ENCODE assay signal across 16 cellular contexts in genomic region chr12:113896194-113896593, GRCh38.
DNase-seq lines count a peak whose midpoint lies in the region; ATAC-seq and TF ChIP-seq lines count a peak whose summit lies in the region.
"Had no signal": no experiment of that assay in that cellular context is flagged by ENCODE, and none has a peak within 500 bp of the region (broad histone marks: within the 10 kb centered on the region; RNA-seq: fewer than 3 reads in every experiment).

No MANE protein-coding gene starts in this region.

- no peak overlapping the region for H3K27ac ChIP-seq in foreskin keratinocyte
- no peak overlapping the region for H3K27ac ChIP-seq in PC-9
- H3K27ac ChIP-seq: C4-2B, RWPE1, SJCRH30 had no signal

- no peak overlapping the region for H3K4me3 Mint-ChIP-seq in natural killer cell treated with Interleukin-12 subunit alpha and Interleukin-12 subunit beta and Interleukin-15 and Interleukin-18, amount 100 ng/mL, for 72 hours
- H3K4me3 Mint-ChIP-seq in natural killer cell = no peak overlapping the region
- H3K4me3 Mint-ChIP-seq: HFFc6, IgD-negative memory B cell had no signal

- TF ChIP-seq CTCF in natural killer cell (IDR thresholded peaks at IDR 0.05) (no peak), foreskin keratinocyte (conservative IDR thresholded peaks at IDR 0.05) (no peak), PC-9 (conservative IDR thresholded peaks at IDR 0.05) (no peak)

- no peaks in the 10 kb centered on the region for H3K36me3 ChIP-seq in PC-9 (ENCODE audit: low read depth)
- H3K36me3 ChIP-seq: SJCRH30 had no signal

- intact Hi-C loops in natural killer cell (cut with micrococcal nuclease) (no loop called here), PC-9 (cut with micrococcal nuclease; ENCODE audit: unreplicated experiment) (no loop called here)

- H3K27me3 ChIP-seq in foreskin keratinocyte (no peaks in the 10 kb centered on the region), PC-9 (ENCODE audit: insufficient read depth, low read depth) (no peaks in the 10 kb centered on the region)
- H3K27me3 ChIP-seq: SJCRH30 had no signal

- H3K27me3 Mint-ChIP-seq in natural killer cell treated with Interleukin-12 subunit alpha and Interleukin-12 subunit beta and Interleukin-15 and Interleukin-18, amount 100 ng/mL, for 72 hours = no peaks in the 10 kb centered on the region
- H3K27me3 Mint-ChIP-seq in natural killer cell (ENCODE audit: low read depth in 2 of 2) = no peaks in the 10 kb centered on the region
- H3K27me3 Mint-ChIP-seq: IgD-negative memory B cell had no signal

- no peaks in the 10 kb centered on the region for H3K36me3 Mint-ChIP-seq in natural killer cell treated with Interleukin-12 subunit alpha and Interleukin-12 subunit beta and Interleukin-15 and Interleukin-18, amount 100 ng/mL, for 72 hours
- no peaks in the 10 kb centered on the region for H3K36me3 Mint-ChIP-seq in natural killer cell

- BruUV-seq in PC-9 (replicated peaks; lab: Mats Ljungman, UMichigan) = no TSS peak

- no peaks in the 10 kb centered on the region for H3F3A ChIP-seq in PC-9 (ENCODE audit: insufficient read depth, low read depth)

- no peaks in the 10 kb centered on the region for H4K20me1 ChIP-seq in PC-9 (ENCODE audit: insufficient read depth)

- no peak overlapping the region for H3K4me3 ChIP-seq in PC-9
- H3K4me3 ChIP-seq: SJCRH30 had no signal

- POLR2A ChIA-PET in PC-9 (lab: Charles Lee; ENCODE audit: unreplicated experiment) = no interaction called here

- H3K4me2 ChIP-seq in PC-9 = no peak overlapping the region

- peak; percentile 59 for DNase-seq in natural killer cell treated with Interleukin-12 subunit alpha and Interleukin-12 subunit beta and Interleukin-15 and Interleukin-18, amount 100 ng/mL, for 72 hours (ENCODE audit: low spot score)
- DNase-seq in natural killer cell = no peak
- peak in 1 of 2 donors; percentile 15 for DNase-seq in foreskin keratinocyte
- peak; percentile 45 for DNase-seq in left kidney (ENCODE audit: low read depth, low spot score)
- DNase-seq in DMS153 treated with DMSO at 0.1 percent for 48 hours (lab: John Stamatoyannopoulos, UW; ENCODE audit: unreplicated experiment) = no peak
- no peak for DNase-seq in NCI-H2107 (lab: John Stamatoyannopoulos, UW)
- DNase-seq in PC-9 = no peak
- DNase-seq: HFFc6, NCI-H187 treated with DMSO at 0.1 percent for 48 hours, NCI-H510A treated with DMSO at 0.1 percent for 48 hours, SJCRH30, SW 1271 had no signal

- ATAC-seq in natural killer cell treated with Interleukin-12 subunit alpha and Interleukin-12 subunit beta and Interleukin-15 and Interleukin-18, amount 100 ng/mL, for 72 hours = no peak
- ATAC-seq in natural killer cell (no peak), foreskin keratinocyte (peak; percentile 49), GM18517 (IDR thresholded peaks at IDR 0.05; ENCODE audit: unreplicated experiment) (no peak)

- no peak overlapping the region for H3K27ac Mint-ChIP-seq in natural killer cell treated with Interleukin-12 subunit alpha and Interleukin-12 subunit beta and Interleukin-15 and Interleukin-18, amount 100 ng/mL, for 72 hours
- no peak overlapping the region for H3K27ac Mint-ChIP-seq in natural killer cell
- H3K27ac Mint-ChIP-seq: HFFc6, IgD-negative memory B cell had no signal

- H3K4me1 Mint-ChIP-seq in natural killer cell treated with Interleukin-12 subunit alpha and Interleukin-12 subunit beta and Interleukin-15 and Interleukin-18, amount 100 ng/mL, for 72 hours (ENCODE audit: low read depth in 2 of 2) = peaks cover 0 to 3% of the 10 kb centered on the region in 2 donors
- no peaks in the 10 kb centered on the region for H3K4me1 Mint-ChIP-seq in natural killer cell
- H3K4me1 Mint-ChIP-seq: IgD-negative memory B cell had no signal

- H3K79me2 ChIP-seq in PC-9 (ENCODE audit: low read depth) = no peaks in the 10 kb centered on the region

- CTCF ChIA-PET in PC-9 (lab: Charles Lee) = no interaction called here

- H2AFZ ChIP-seq in PC-9 = no peak overlapping the region

- peaks cover 16% of the 10 kb centered on the region for H3K4me1 ChIP-seq in foreskin keratinocyte
- no peaks in the 10 kb centered on the region for H3K4me1 ChIP-seq in PC-9 (replicated peaks; ENCODE audit: insufficient read depth)

- H3K9me3 ChIP-seq in PC-9 (ENCODE audit: insufficient read depth, low read depth) = no peaks in the 10 kb centered on the region
- H3K9me3 ChIP-seq: SJCRH30 had no signal

- no peaks in the 10 kb centered on the region for H3K9me2 ChIP-seq in PC-9 (ENCODE audit: insufficient read depth)

- H3K9me3 Mint-ChIP-seq in natural killer cell treated with Interleukin-12 subunit alpha and Interleukin-12 subunit beta and Interleukin-15 and Interleukin-18, amount 100 ng/mL, for 72 hours = no peaks in the 10 kb centered on the region
- no peaks in the 10 kb centered on the region for H3K9me3 Mint-ChIP-seq in natural killer cell
- H3K9me3 Mint-ChIP-seq: HFFc6, IgD-negative memory B cell had no signal

Comparison
In these comparisons a context has a peak if more than half of its experiments do, and no peak if none do; other contexts are left out.
1. DNase-seq: peak in natural killer cell treated with Interleukin-12 subunit alpha and Interleukin-12 subunit beta and Interleukin-15 and Interleukin-18, amount 100 ng/mL, for 72 hours (single experiment) and left kidney (single experiment); none in natural killer cell (single experiment), DMS153 treated with DMSO at 0.1 percent for 48 hours (single experiment), NCI-H2107 (single experiment) and PC-9 (0 of 2).